ENCODE assay signal across 16 cellular contexts in genomic region chr2:121008978-121009377, GRCh38.
DNase-seq lines count a peak whose midpoint lies in the region; ATAC-seq, FAIRE-seq and TF ChIP-seq lines count a peak whose summit lies in the region.
"Had no signal": no experiment of that assay in that cellular context is flagged by ENCODE, and none has a peak within 500 bp of the region (broad histone marks: within the 10 kb centered on the region; RNA-seq: fewer than 3 reads in every experiment).

No MANE protein-coding gene starts in this region.

- RAD21 ChIA-PET in GM12878 (lab: Charles Lee; ENCODE audit: unreplicated experiment) = no interaction called here

- no peak overlapping the region for H3K9ac ChIP-seq in GM12878 (ENCODE audit: control insufficient read depth, insufficient read depth, low read length)

- H3K4me1 ChIP-seq in DOHH2 (ENCODE audit: control insufficient read depth, low read length) (no peaks in the 10 kb centered on the region), GM12878 (ENCODE audit: control insufficient read depth, insufficient read depth, low read length) (no peaks in the 10 kb centered on the region), lung (ENCODE audit: control insufficient read depth in 2 of 2, insufficient read depth in 2 of 2, low read length in 2 of 2) (no peaks in the 10 kb centered on the region), mucosa of descending colon (ENCODE audit: low read depth) (no peaks in the 10 kb centered on the region)
- H3K4me1 ChIP-seq: tibial artery had no signal

- in situ Hi-C loops in GM12878 (cut with MboI) = no loop called here

- no peak for TF ChIP-seq POLR2A in GM12878 (IDR thresholded peaks at IDR 0.05; ENCODE audit: low read depth, low read length)

- DNase-seq in HT1080 (ENCODE audit: low read depth) = peak; percentile 9
- DNase-seq in GM12878 (ENCODE audit: low read depth, low spot score) = no peak
- peak; percentile 18 for DNase-seq in lung (ENCODE audit: low spot score)
- no peak for DNase-seq in NCI-H446 treated with DMSO at 0.1 percent for 48 hours (lab: John Stamatoyannopoulos, UW)
- DNase-seq in mucosa of descending colon = no peak
- no peak for DNase-seq in left colon
- DNase-seq in activated T-cell treated with anti-CD3 and anti-CD28 coated beads, Interleukin-2, amount 50 U/mL, for 24 hours = no peak
- DNase-seq: activated T-cell treated with anti-CD3 and anti-CD28 coated beads, Interleukin-2, amount 50 U/mL, for 4 hours; cerebellar nuclear complex; NCI-H1436; NK-92 treated with Interleukin-12 subunit alpha and Interleukin-12 subunit beta, amount 100 ng/mL, for 24 hours; tibial artery had no signal

- peaks cover 24% of the 10 kb centered on the region for H3K27me3 Mint-ChIP-seq in activated T-cell treated with anti-CD3 and anti-CD28 coated beads, Interleukin-2, amount 50 U/mL, for 24 hours

- H3K4me1 Mint-ChIP-seq in activated T-cell treated with anti-CD3 and anti-CD28 coated beads, Interleukin-2, amount 50 U/mL, for 24 hours (ENCODE audit: low read depth) = no peaks in the 10 kb centered on the region

- 16% methylated on average over 5 of the region's 5 CpGs for WGBS in GM12878 (ENCODE audit: insufficient coverage, insufficient replicate concordance, low lambda C conversion rate, missing lambda C conversion rate)
- 75 to 77% methylated on average over 5 of the region's 5 CpGs for WGBS in lung, 2 donors

- H3K27ac Mint-ChIP-seq in activated T-cell treated with anti-CD3 and anti-CD28 coated beads, Interleukin-2, amount 50 U/mL, for 24 hours = no peak overlapping the region

- H3K4me3 Mint-ChIP-seq in activated T-cell treated with anti-CD3 and anti-CD28 coated beads, Interleukin-2, amount 50 U/mL, for 24 hours = no peak overlapping the region
- H3K4me3 Mint-ChIP-seq: activated T-cell treated with anti-CD3 and anti-CD28 coated beads, Interleukin-2, amount 50 U/mL, for 4 hours had no signal

- ATAC-seq in GM12878 (no peak), lung (ENCODE audit: insufficient read depth, low FRiP score) (no peak), mucosa of descending colon (no peak), left colon (no peak)
- ATAC-seq: activated T-cell treated with anti-CD3 and anti-CD28 coated beads, Interleukin-2, amount 50 U/mL, for 4 hours; right cardiac atrium had no signal

- no peaks in the 10 kb centered on the region for H3F3A ChIP-seq in DOHH2 (ENCODE audit: control insufficient read depth, insufficient read depth)

- H3K36me3 ChIP-seq in DOHH2 (ENCODE audit: control insufficient read depth, low read length) = no peaks in the 10 kb centered on the region
- H3K36me3 ChIP-seq in GM12878 (ENCODE audit: control insufficient read depth in 2 of 2, insufficient read depth in 2 of 2, low read length in 1 of 2) = no peaks in the 10 kb centered on the region
- H3K36me3 ChIP-seq in lung (ENCODE audit: control insufficient read depth in 2 of 2, insufficient read depth in 2 of 2, low read length in 2 of 2) = no peaks in the 10 kb centered on the region
- H3K36me3 ChIP-seq in mucosa of descending colon (ENCODE audit: low read depth) = no peaks in the 10 kb centered on the region
- H3K36me3 ChIP-seq: tibial artery had no signal

- no peak for TF ChIP-seq EP300 in GM12878 (IDR thresholded peaks at IDR 0.05; ENCODE audit: borderline replicate concordance in 1 of 2, control insufficient read depth in 1 of 2, low read depth in 2 of 2, low read length in 2 of 2)

- H3K9me3 ChIP-seq in DOHH2 (ENCODE audit: control insufficient read depth, insufficient read depth, low read length) (no peaks in the 10 kb centered on the region), GM12878 (replicated peaks; ENCODE audit: control insufficient read depth, insufficient read depth, low read length) (no peaks in the 10 kb centered on the region), lung (ENCODE audit: control insufficient read depth in 2 of 2, insufficient read depth in 1 of 2, low read length in 1 of 2) (peaks cover 0 to 2% of the 10 kb centered on the region in 2 donors), mucosa of descending colon (no peaks in the 10 kb centered on the region)

- H3K9me3 Mint-ChIP-seq in activated T-cell treated with anti-CD3 and anti-CD28 coated beads, Interleukin-2, amount 50 U/mL, for 24 hours = peaks cover 6% of the 10 kb centered on the region

- intact Hi-C loops in GM12878 (cut with micrococcal nuclease; ENCODE audit: unreplicated experiment) = no loop called here
- intact Hi-C loops in mucosa of descending colon (cut with DNase I, micrococcal nuclease) = no loop called here
- intact Hi-C loops in left colon (cut with DNase I, micrococcal nuclease) = no loop called here

- H3K36me3 Mint-ChIP-seq in activated T-cell treated with anti-CD3 and anti-CD28 coated beads, Interleukin-2, amount 50 U/mL, for 24 hours (ENCODE audit: low read depth) = no peaks in the 10 kb centered on the region

- no peaks in the 10 kb centered on the region for H3K79me2 ChIP-seq in DOHH2 (ENCODE audit: control insufficient read depth, low read length)
- H3K79me2 ChIP-seq in GM12878 (ENCODE audit: control insufficient read depth, insufficient read depth, low read length) = no peaks in the 10 kb centered on the region

- H3K27ac ChIP-seq in DOHH2 (ENCODE audit: low read depth, low read length) = no peak overlapping the region
- no peak overlapping the region for H3K27ac ChIP-seq in GM12878 (ENCODE audit: control insufficient read depth, insufficient read depth)
- H3K27ac ChIP-seq in lung (ENCODE audit: low read depth in 1 of 2, low read length in 1 of 2) = no peak overlapping the region
- H3K27ac ChIP-seq: HL-60, tibial artery had no signal

- H3K4me3 ChIP-seq in DOHH2 (ENCODE audit: low read length) = no peak overlapping the region
- no peak overlapping the region for H3K4me3 ChIP-seq in GM12878
- no peak overlapping the region for H3K4me3 ChIP-seq in lung
- H3K4me3 ChIP-seq in mucosa of descending colon = no peak overlapping the region
- H3K4me3 ChIP-seq: tibial artery had no signal

- no peak overlapping the region for H2AFZ ChIP-seq in GM12878 (ENCODE audit: control insufficient read depth, low read depth, low read length)

- no peak for TF ChIP-seq RAD21 in GM12878 (IDR thresholded peaks at IDR 0.05; ENCODE audit: insufficient read depth, low read depth, low read length)

- CTCF ChIA-PET in GM12878 (lab: Yijun Ruan, JAX) = no interaction called here

- H3K4me2 ChIP-seq in DOHH2 (ENCODE audit: low read length) (no peak overlapping the region), GM12878 (ENCODE audit: control insufficient read depth, insufficient read depth) (no peak overlapping the region)

- H3K27me3 ChIP-seq in DOHH2 (ENCODE audit: control insufficient read depth, low read length) = 0 out of 2 replicates have a peak, but pooled peaks cover 2% of the 10 kb centered on the region
- H3K27me3 ChIP-seq in GM12878 (replicated peaks in 1 of 2; ENCODE audit: control insufficient read depth in 2 of 2, insufficient read depth in 2 of 2, low read length in 1 of 2) = no peaks in the 10 kb centered on the region
- no peaks in the 10 kb centered on the region for H3K27me3 ChIP-seq in lung (ENCODE audit: control insufficient read depth, insufficient read depth)
- H3K27me3 ChIP-seq: tibial artery had no signal

- TF ChIP-seq CTCF in DOHH2 (IDR thresholded peaks at IDR 0.05; ENCODE audit: low read depth, low read length, poor library complexity, severe bottlenecking) (peak; percentile 62), GM12878 (IDR thresholded peaks at IDR 0.05 in 2 of 3, conservative IDR thresholded peaks at IDR 0.05 in 1 of 3; ENCODE audit: control insufficient read depth in 2 of 3, extremely low read depth in 1 of 3, insufficient read depth in 1 of 3, low read depth in 3 of 3, low read length in 3 of 3) (peak in 1 of 3 experiments; percentile 15; a peak in 1 of 6 replicates), lung (IDR thresholded peaks at IDR 0.05; ENCODE audit: control extremely low read depth, extremely low read depth) (no peak), mucosa of descending colon (IDR thresholded peaks at IDR 0.05) (no peak)

- peak; percentile 18 for FAIRE-seq in GM12878 (lab: Jason Lieb, UNC)
- FAIRE-seq: G401.6 had no signal

- no TSS peak for BruUV-seq in GM12878 (replicated peaks; lab: Mats Ljungman, UMichigan)

- SMC1A ChIA-PET in GM12878 (lab: Charles Lee; ENCODE audit: uncharacterized antibody, unreplicated experiment) = no interaction called here

- H3K9me2 ChIP-seq in DOHH2 (replicated peaks; ENCODE audit: control insufficient read depth, low read length) = no peaks in the 10 kb centered on the region

- no peaks in the 10 kb centered on the region for H4K20me1 ChIP-seq in DOHH2 (ENCODE audit: control insufficient read depth, insufficient read depth, low read depth, low read length)
- no peaks in the 10 kb centered on the region for H4K20me1 ChIP-seq in GM12878 (ENCODE audit: control insufficient read depth, insufficient read depth)

- POLR2A ChIA-PET in GM12878 (lab: Charles Lee) = no interaction called here

TF ChIP-seq in GM12878, 131 proteins besides CTCF, POLR2A, EP300 and RAD21:
- TF ChIP-seq FOXK2 (IDR thresholded peaks at IDR 0.05) (no peak), ETV6 (conservative IDR thresholded peaks at IDR 0.05 in 1 of 2, IDR thresholded peaks at IDR 0.05 in 1 of 2; ENCODE audit: borderline replicate concordance in 1 of 2, low read depth in 1 of 2) (no peak), ZNF217 (IDR thresholded peaks at IDR 0.05) (no peak), LARP7 (IDR thresholded peaks at IDR 0.05) (no peak), IRF4 (IDR thresholded peaks at IDR 0.05; ENCODE audit: low read depth, low read length) (no peak), USF1 (IDR thresholded peaks at IDR 0.05; ENCODE audit: borderline replicate concordance, extremely low read length, insufficient read depth, low read depth, low read length) (no peak)

Comparison
In these comparisons a context has a peak if more than half of its experiments do, and no peak if none do; other contexts are left out.
1. DNase-seq: peak in HT1080 (single experiment) and lung (single experiment); none in GM12878 (single experiment), NCI-H446 treated with DMSO at 0.1 percent for 48 hours (single experiment), mucosa of descending colon (0 of 3), left colon (0 of 2) and activated T-cell treated with anti-CD3 and anti-CD28 coated beads, Interleukin-2, amount 50 U/mL, for 24 hours (single experiment).